Comparison of ENCODE assay signal across 8 cellular contexts in the genomic region with DNA sequence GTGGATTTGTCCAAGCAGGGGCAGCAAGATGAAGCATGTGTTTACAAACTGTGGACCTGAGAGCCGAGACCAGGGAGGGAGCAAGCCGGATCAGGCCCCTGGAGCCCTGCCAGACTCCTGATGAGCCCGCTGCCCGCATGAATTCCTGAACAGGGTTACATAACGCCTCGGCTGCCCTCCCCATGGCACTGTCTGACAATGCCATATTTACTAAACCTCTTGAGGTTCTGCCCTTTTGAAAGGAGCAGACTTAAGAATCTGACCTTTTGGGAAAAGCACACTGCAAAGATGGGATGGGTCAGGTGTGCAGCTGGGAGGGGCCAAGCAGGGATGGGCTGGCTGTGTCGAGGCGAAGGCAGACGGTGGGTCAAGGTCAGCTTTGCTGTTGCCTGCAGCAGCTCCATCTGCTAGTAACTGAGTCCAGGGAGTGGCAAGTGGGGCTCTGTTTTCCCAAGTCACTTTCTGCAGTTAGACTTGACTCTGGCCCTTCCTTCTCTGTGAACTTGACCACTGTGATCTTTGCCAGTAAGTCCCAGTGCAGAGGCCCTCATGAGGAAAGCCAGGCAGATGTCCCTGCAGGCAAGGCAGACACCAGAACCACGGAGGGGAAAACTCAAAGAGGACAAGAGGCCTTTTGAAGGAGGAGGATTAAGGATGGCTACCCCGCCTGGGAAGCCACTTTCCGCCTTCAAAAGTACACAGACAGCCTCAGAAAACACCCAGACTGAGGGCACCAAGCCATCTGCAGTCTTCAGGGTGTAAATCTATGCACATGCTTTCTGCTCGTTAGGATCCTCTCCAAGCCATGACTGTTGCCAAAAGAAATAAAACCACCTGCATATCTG.
DNase-seq lines count a peak whose midpoint lies in the region; ATAC-seq and TF ChIP-seq lines count a peak whose summit lies in the region.

No MANE protein-coding gene starts in this region.

- H3K9me3 ChIP-seq in stomach smooth muscle (ENCODE audit: control insufficient read depth in 2 of 2, low read length in 2 of 2) = no peaks in the 10 kb centered on the region

- TF ChIP-seq RAD21 in Ishikawa (IDR thresholded peaks at IDR 0.05; ENCODE audit: low read depth) = peak; percentile 28; the same call in 1 of the 2 replicates

- peaks cover 33% of the 10 kb centered on the region for H3K4me1 ChIP-seq in stomach smooth muscle (ENCODE audit: control insufficient read depth, insufficient read depth, low read length)

- peak; percentile 50; the same call in 1 of the 2 replicates for TF ChIP-seq EP300 in Ishikawa (IDR thresholded peaks at IDR 0.05; ENCODE audit: borderline replicate concordance)

- ATAC-seq in left lobe of liver (peak; percentile 88), HG03460 (IDR thresholded peaks at IDR 0.05; ENCODE audit: unreplicated experiment) (no peak), GM19023 (IDR thresholded peaks at IDR 0.05; ENCODE audit: unreplicated experiment) (no peak), GM18858 (IDR thresholded peaks at IDR 0.05; ENCODE audit: unreplicated experiment) (no peak)

- H3K27me3 ChIP-seq in stomach smooth muscle (ENCODE audit: control insufficient read depth in 1 of 2, insufficient read depth in 2 of 2, low read length in 2 of 2) = no peaks in the 10 kb centered on the region

- H3K4me3 ChIP-seq in stomach smooth muscle (ENCODE audit: low read length in 2 of 2) = peak overlapping the region in 1 of 2 donors; percentile 35

- peak overlapping the region; percentile 67 for H3K27ac ChIP-seq in stomach smooth muscle (ENCODE audit: low read length)

- H3K36me3 ChIP-seq in stomach smooth muscle (ENCODE audit: control insufficient read depth in 2 of 2, insufficient read depth in 2 of 2, low read length in 2 of 2) = peaks cover 0 to 5% of the 10 kb centered on the region in 2 donors

- peak overlapping the region in 1 of 2 donors; percentile 47 for H3K9ac ChIP-seq in stomach smooth muscle (ENCODE audit: low read length in 2 of 2)

- DNase-seq in cerebellum (ENCODE audit: low spot score) (peak; percentile 82), left lobe of liver (ENCODE audit: low spot score) (peak; percentile 94)
- no peak for DNase-seq in stimulated activated CD4-positive, alpha-beta T cell treated with anti-CD3 and anti-CD28 coated beads, Interleukin-4, amount 100 ng/mL, for 1 hour

TF ChIP-seq in Ishikawa, 13 proteins besides CTCF, POLR2A, EP300 and RAD21:
- TF ChIP-seq, protein P1, sequence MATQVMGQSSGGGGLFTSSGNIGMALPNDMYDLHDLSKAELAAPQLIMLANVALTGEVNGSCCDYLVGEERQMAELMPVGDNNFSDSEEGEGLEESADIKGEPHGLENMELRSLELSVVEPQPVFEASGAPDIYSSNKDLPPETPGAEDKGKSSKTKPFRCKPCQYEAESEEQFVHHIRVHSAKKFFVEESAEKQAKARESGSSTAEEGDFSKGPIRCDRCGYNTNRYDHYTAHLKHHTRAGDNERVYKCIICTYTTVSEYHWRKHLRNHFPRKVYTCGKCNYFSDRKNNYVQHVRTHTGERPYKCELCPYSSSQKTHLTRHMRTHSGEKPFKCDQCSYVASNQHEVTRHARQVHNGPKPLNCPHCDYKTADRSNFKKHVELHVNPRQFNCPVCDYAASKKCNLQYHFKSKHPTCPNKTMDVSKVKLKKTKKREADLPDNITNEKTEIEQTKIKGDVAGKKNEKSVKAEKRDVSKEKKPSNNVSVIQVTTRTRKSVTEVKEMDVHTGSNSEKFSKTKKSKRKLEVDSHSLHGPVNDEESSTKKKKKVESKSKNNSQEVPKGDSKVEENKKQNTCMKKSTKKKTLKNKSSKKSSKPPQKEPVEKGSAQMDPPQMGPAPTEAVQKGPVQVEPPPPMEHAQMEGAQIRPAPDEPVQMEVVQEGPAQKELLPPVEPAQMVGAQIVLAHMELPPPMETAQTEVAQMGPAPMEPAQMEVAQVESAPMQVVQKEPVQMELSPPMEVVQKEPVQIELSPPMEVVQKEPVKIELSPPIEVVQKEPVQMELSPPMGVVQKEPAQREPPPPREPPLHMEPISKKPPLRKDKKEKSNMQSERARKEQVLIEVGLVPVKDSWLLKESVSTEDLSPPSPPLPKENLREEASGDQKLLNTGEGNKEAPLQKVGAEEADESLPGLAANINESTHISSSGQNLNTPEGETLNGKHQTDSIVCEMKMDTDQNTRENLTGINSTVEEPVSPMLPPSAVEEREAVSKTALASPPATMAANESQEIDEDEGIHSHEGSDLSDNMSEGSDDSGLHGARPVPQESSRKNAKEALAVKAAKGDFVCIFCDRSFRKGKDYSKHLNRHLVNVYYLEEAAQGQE (IDR thresholded peaks at IDR 0.05; ENCODE audit: low read depth) = no peak
- TF ChIP-seq TCF12 (IDR thresholded peaks at IDR 0.05; ENCODE audit: low read depth) = peak; percentile 81
- peak; percentile 90 for TF ChIP-seq CEBPB (IDR thresholded peaks at IDR 0.05)
- TF ChIP-seq TAF1 (IDR thresholded peaks at IDR 0.05; ENCODE audit: low read depth) = no peak
- TF ChIP-seq, protein P2, sequence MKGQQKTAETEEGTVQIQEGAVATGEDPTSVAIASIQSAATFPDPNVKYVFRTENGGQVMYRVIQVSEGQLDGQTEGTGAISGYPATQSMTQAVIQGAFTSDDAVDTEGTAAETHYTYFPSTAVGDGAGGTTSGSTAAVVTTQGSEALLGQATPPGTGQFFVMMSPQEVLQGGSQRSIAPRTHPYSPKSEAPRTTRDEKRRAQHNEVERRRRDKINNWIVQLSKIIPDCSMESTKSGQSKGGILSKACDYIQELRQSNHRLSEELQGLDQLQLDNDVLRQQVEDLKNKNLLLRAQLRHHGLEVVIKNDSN (IDR thresholded peaks at IDR 0.05) = peak; percentile 36; the same call in 1 of the 2 replicates
- no peak for TF ChIP-seq ZBTB7A (IDR thresholded peaks at IDR 0.05; ENCODE audit: low read depth)
- peak; percentile 97 for TF ChIP-seq NFIC (IDR thresholded peaks at IDR 0.05)
- TF ChIP-seq EGR1 (IDR thresholded peaks at IDR 0.05) = no peak
- 0 out of 2 replicates have a peak, but pooled peaks have one; percentile 11 for TF ChIP-seq YY1 (IDR thresholded peaks at IDR 0.05; ENCODE audit: low read depth)
- TF ChIP-seq FOXM1 (IDR thresholded peaks at IDR 0.05; ENCODE audit: borderline replicate concordance, low read depth) = no peak
- TF ChIP-seq, protein P3, sequence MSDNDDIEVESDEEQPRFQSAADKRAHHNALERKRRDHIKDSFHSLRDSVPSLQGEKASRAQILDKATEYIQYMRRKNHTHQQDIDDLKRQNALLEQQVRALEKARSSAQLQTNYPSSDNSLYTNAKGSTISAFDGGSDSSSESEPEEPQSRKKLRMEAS (IDR thresholded peaks at IDR 0.05) = peak; percentile 60
- no peak for TF ChIP-seq CREB1 (IDR thresholded peaks at IDR 0.05; ENCODE audit: low read depth)
- peak; percentile 87 for TF ChIP-seq TEAD4 (IDR thresholded peaks at IDR 0.05)
